Comparison of ENCODE assay signal across 18 cellular contexts in genomic region chr5:67025437-67025836, GRCh38.
"Had no signal": no experiment of that assay in that cellular context is flagged by ENCODE, and none has a peak within 500 bp of the region (broad histone marks: within the 10 kb centered on the region; RNA-seq: fewer than 3 reads in every experiment).

No MANE protein-coding gene starts in this region.

- H3K27ac ChIP-seq: RWPE1 had no signal

- DNase-seq: KBM-7, MV-4-11, NCI-H1048, NCI-H1105, NCI-H1417, NCI-H1436 treated with DMSO at 0.1 percent for 48 hours, NCI-H1694, NCI-H187 treated with DMSO at 0.1 percent for 48 hours, NCI-H2029 treated with DMSO at 0.1 percent for 48 hours, NCI-H2107, NCI-H2227 treated with DMSO at 0.1 percent for 48 hours, NCI-H524, NCI-H526 treated with DMSO at 0.1 percent for 48 hours, NCI-H748 treated with DMSO at 0.1 percent for 48 hours, SHP77, SK-N-SH had no signal

- FAIRE-seq: RCC 7860 had no signal

- H3K4me2 ChIP-seq: SK-N-SH had no signal

- H3K9ac ChIP-seq: SK-N-SH had no signal

- H3K9me3 ChIP-seq: SK-N-SH had no signal
